In the genomic region with DNA sequence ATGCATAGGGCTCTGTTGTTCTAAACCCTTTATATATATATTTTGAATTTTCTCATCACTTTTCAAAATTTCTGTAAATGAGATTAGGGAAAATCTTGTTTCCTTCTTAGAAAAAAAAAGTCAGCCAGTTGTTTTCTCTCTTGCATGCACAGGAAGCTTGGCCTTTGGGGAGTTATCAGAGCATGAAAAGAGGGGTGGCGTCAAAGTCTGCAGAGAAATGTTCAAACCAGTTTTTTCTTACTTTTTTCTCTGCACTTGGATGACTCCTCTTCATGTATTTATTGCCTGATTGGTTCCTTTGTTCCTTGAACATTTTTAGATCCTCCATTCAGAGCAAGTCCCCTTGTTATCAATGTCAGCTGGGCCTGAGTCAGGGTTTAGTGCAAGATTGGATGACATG, we compare ENCODE assay signal across 1 cellular context.
TF ChIP-seq lines count a peak whose summit lies in the region.

No MANE protein-coding gene starts in this region.

TF ChIP-seq in GM23338, 12 proteins besides CTCF, POLR2A, EP300 and RAD21 (continued from another document):
- TF ChIP-seq, protein P1, sequence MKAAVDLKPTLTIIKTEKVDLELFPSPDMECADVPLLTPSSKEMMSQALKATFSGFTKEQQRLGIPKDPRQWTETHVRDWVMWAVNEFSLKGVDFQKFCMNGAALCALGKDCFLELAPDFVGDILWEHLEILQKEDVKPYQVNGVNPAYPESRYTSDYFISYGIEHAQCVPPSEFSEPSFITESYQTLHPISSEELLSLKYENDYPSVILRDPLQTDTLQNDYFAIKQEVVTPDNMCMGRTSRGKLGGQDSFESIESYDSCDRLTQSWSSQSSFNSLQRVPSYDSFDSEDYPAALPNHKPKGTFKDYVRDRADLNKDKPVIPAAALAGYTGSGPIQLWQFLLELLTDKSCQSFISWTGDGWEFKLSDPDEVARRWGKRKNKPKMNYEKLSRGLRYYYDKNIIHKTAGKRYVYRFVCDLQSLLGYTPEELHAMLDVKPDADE (IDR thresholded peaks at IDR 0.05): no peak
- TF ChIP-seq, protein P2, sequence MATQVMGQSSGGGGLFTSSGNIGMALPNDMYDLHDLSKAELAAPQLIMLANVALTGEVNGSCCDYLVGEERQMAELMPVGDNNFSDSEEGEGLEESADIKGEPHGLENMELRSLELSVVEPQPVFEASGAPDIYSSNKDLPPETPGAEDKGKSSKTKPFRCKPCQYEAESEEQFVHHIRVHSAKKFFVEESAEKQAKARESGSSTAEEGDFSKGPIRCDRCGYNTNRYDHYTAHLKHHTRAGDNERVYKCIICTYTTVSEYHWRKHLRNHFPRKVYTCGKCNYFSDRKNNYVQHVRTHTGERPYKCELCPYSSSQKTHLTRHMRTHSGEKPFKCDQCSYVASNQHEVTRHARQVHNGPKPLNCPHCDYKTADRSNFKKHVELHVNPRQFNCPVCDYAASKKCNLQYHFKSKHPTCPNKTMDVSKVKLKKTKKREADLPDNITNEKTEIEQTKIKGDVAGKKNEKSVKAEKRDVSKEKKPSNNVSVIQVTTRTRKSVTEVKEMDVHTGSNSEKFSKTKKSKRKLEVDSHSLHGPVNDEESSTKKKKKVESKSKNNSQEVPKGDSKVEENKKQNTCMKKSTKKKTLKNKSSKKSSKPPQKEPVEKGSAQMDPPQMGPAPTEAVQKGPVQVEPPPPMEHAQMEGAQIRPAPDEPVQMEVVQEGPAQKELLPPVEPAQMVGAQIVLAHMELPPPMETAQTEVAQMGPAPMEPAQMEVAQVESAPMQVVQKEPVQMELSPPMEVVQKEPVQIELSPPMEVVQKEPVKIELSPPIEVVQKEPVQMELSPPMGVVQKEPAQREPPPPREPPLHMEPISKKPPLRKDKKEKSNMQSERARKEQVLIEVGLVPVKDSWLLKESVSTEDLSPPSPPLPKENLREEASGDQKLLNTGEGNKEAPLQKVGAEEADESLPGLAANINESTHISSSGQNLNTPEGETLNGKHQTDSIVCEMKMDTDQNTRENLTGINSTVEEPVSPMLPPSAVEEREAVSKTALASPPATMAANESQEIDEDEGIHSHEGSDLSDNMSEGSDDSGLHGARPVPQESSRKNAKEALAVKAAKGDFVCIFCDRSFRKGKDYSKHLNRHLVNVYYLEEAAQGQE (IDR thresholded peaks at IDR 0.05; ENCODE audit: unreplicated experiment): no peak
- no peak for TF ChIP-seq CREB1 (CRISPR knock-in tag; IDR thresholded peaks at IDR 0.05; ENCODE audit: low read depth)
- no peak for TF ChIP-seq POLR2AphosphoS5 (IDR thresholded peaks at IDR 0.05; ENCODE audit: low read depth)
- no peak for TF ChIP-seq JUNB (IDR thresholded peaks at IDR 0.05; ENCODE audit: unreplicated experiment)
